8 cellular contexts compared by ENCODE assay signal in genomic region chr7:2870471-2870941, GRCh38. TPM values are rescaled to one million over a fixed set of nuclear protein-coding genes. Genes with fewer than 3 reads are reported as not detected.
DNase-seq lines count a peak whose midpoint lies in the region; ATAC-seq, FAIRE-seq and TF ChIP-seq lines count a peak whose summit lies in the region.

No MANE protein-coding gene starts in this region.

- no TSS peak for BruUV-seq in A673 (replicated peaks; lab: Mats Ljungman, UMichigan)

- H3K4me1 Mint-ChIP-seq in activated T-cell treated with anti-CD3 and anti-CD28 coated beads, Interleukin-2, amount 50 U/mL, for 24 hours (ENCODE audit: low read depth), result peaks cover 42% of the 10 kb centered on the region

- peak; percentile 39 for FAIRE-seq in GM19239 (lab: Jason Lieb, UNC)

- peak overlapping the region; percentile 42 for H3K4me3 Mint-ChIP-seq in activated T-cell treated with anti-CD3 and anti-CD28 coated beads, Interleukin-2, amount 50 U/mL, for 24 hours

- intact Hi-C loops in A673 (cut with micrococcal nuclease; ENCODE audit: unreplicated experiment), result no loop called here
- intact Hi-C loops in gastrocnemius medialis (cut with DNase I; ENCODE audit: low total_unique reads), result no loop called here

- H3K27ac ChIP-seq in A673 (ENCODE audit: low read depth, low read length, poor library complexity, severe bottlenecking) (no peak overlapping the region), gastrocnemius medialis (no peak overlapping the region)

- no peak for ATAC-seq in gastrocnemius medialis

- H3K27me3 ChIP-seq in A673 (replicated peaks; ENCODE audit: insufficient read depth, low read depth, low read length, poor library complexity) (no peaks in the 10 kb centered on the region), gastrocnemius medialis (no peaks in the 10 kb centered on the region)

- H3K36me3 Mint-ChIP-seq in activated T-cell treated with anti-CD3 and anti-CD28 coated beads, Interleukin-2, amount 50 U/mL, for 24 hours (ENCODE audit: low read depth), result no peaks in the 10 kb centered on the region

- no peak for TF ChIP-seq POLR2A in gastrocnemius medialis (IDR thresholded peaks at IDR 0.05)

- peak overlapping the region; percentile 70 for H3K27ac Mint-ChIP-seq in activated T-cell treated with anti-CD3 and anti-CD28 coated beads, Interleukin-2, amount 50 U/mL, for 24 hours

- in situ Hi-C loops in gastrocnemius medialis (cut with MboI; ENCODE audit: low sequenced_read_pairs in 4 of 4), result no loop called here

- no peaks in the 10 kb centered on the region for H3K9me3 Mint-ChIP-seq in activated T-cell treated with anti-CD3 and anti-CD28 coated beads, Interleukin-2, amount 50 U/mL, for 24 hours

- H3K9me3 ChIP-seq in A673 (ENCODE audit: low read depth, low read length, poor library complexity, severe bottlenecking) (no peaks in the 10 kb centered on the region), gastrocnemius medialis (no peaks in the 10 kb centered on the region)

- CTCF ChIA-PET in A673 (lab: Charles Lee), result interaction anchor here (0.6 kb wide), 1 partner anchor 606 kb away, joined by 3 read pairs; no protein-coding TSS in a partner anchor

- no peak overlapping the region for H3K4me3 ChIP-seq in A673 (ENCODE audit: low read depth, low read length, poor library complexity, severe bottlenecking)
- no peak overlapping the region for H3K4me3 ChIP-seq in gastrocnemius medialis

- H3K36me3 ChIP-seq in A673 (ENCODE audit: insufficient read depth, low read length, poor library complexity, severe bottlenecking) (no peaks in the 10 kb centered on the region), gastrocnemius medialis (no peaks in the 10 kb centered on the region)

- TF ChIP-seq CTCF in A673 (conservative IDR thresholded peaks at IDR 0.05; ENCODE audit: low read depth, low read length), result no peak
- TF ChIP-seq CTCF in gastrocnemius medialis (IDR thresholded peaks at IDR 0.05 in 4 of 5, conservative IDR thresholded peaks at IDR 0.05 in 1 of 5), result no peak

- POLR2A ChIA-PET in A673 (lab: Charles Lee; ENCODE audit: low non-redundant PET), result no interaction called here

- H3K4me1 ChIP-seq in A673 (ENCODE audit: insufficient read depth, low read length, poor library complexity, severe bottlenecking) (peaks cover 3% of the 10 kb centered on the region), gastrocnemius medialis (no peaks in the 10 kb centered on the region)

- peak; percentile 62 for DNase-seq in A673 (ENCODE audit: low spot score)
- no peak for DNase-seq in GM19239 (ENCODE audit: insufficient read length, low spot score)
- peak; percentile 4 for DNase-seq in NCI-H345 treated with DMSO at 0.1 percent for 48 hours (lab: John Stamatoyannopoulos, UW; ENCODE audit: unreplicated experiment)
- peak; percentile 64 for DNase-seq in activated T-cell treated with anti-CD3 and anti-CD28 coated beads, Interleukin-2, amount 50 U/mL, for 24 hours
- DNase-seq in germinal center (ENCODE audit: low spot score), result peak; percentile 50
- peak; percentile 28 to 52 for DNase-seq in gastrocnemius medialis
- DNase-seq in NCI-H187 (lab: John Stamatoyannopoulos, UW), result no peak
- no peak for DNase-seq in cerebellar nuclear complex (lab: John Stamatoyannopoulos, UW)

- H3K27me3 Mint-ChIP-seq in activated T-cell treated with anti-CD3 and anti-CD28 coated beads, Interleukin-2, amount 50 U/mL, for 24 hours, result no peaks in the 10 kb centered on the region

RNA-seq across cellular contexts. Expression of gene GNA12, which starts 26.4 kb away (rescaled TPM):
- 35.5 and 41.2 TPM in 2 replicates for total RNA-seq in A673 (2021)
- 1 to 10 TPM; 7.6 to 8.4 (median 8.1) TPM for total RNA-seq in gastrocnemius medialis

Comparison
In these comparisons a context has a peak if more than half of its experiments do, and no peak if none do; other contexts are left out.
1. DNase-seq: peak in A673 (single experiment), NCI-H345 treated with DMSO at 0.1 percent for 48 hours (single experiment), activated T-cell treated with anti-CD3 and anti-CD28 coated beads, Interleukin-2, amount 50 U/mL, for 24 hours (single experiment), germinal center (single experiment) and gastrocnemius medialis (2 of 2); none in GM19239 (single experiment), NCI-H187 (0 of 2) and cerebellar nuclear complex (0 of 2).